In genomic region chr3:152961323-152961722, GRCh38 we compare ENCODE assay signal across 8 cellular contexts.
DNase-seq lines count a peak whose midpoint lies in the region; ATAC-seq and TF ChIP-seq lines count a peak whose summit lies in the region.

No MANE protein-coding gene starts in this region.

- no peaks in the 10 kb centered on the region for H3K27me3 ChIP-seq in body of pancreas

- peaks cover 13% of the 10 kb centered on the region for H3K4me1 ChIP-seq in body of pancreas

- peak; percentile 16 to 59 (median 32) for DNase-seq in body of pancreas
- peak; percentile 11 for DNase-seq in myocyte (ENCODE audit: low read depth)
- no peak for DNase-seq in posterior cingulate gyrus
- DNase-seq in activated effector memory CD4-positive, alpha-beta T cell treated with anti-CD3 and anti-CD28 coated beads, Interleukin-2, amount 50 U/mL, for 16 hours = no peak
- no peak for DNase-seq in NCI-H2107 treated with DMSO at 0.1 percent for 48 hours (lab: John Stamatoyannopoulos, UW; ENCODE audit: unreplicated experiment)

- intact Hi-C loops in body of pancreas (cut with DNase I) (no loop called here), posterior cingulate gyrus (cut with DNase I) (no loop called here)

- ATAC-seq in HG03520 (IDR thresholded peaks at IDR 0.05; ENCODE audit: unreplicated experiment) (peak; percentile 50), body of pancreas (peak; percentile 95), HG03457 (IDR thresholded peaks at IDR 0.05; ENCODE audit: unreplicated experiment) (no peak)

- TF ChIP-seq CTCF in GM12873 (IDR thresholded peaks at IDR 0.05; ENCODE audit: insufficient read depth, low read depth, low read length, missing control alignments) (peak; percentile 42), body of pancreas (IDR thresholded peaks at IDR 0.05) (peak in 6 of 7 experiments; percentile 31 to 67 (median 58))

- H3K36me3 ChIP-seq in body of pancreas (replicated peaks in 1 of 2; ENCODE audit: insufficient read depth in 1 of 2, low read depth in 2 of 2) = no peaks in the 10 kb centered on the region

- no peak overlapping the region for H3K27ac ChIP-seq in body of pancreas

- TF ChIP-seq POLR2A in body of pancreas (IDR thresholded peaks at IDR 0.05) = no peak

- no peaks in the 10 kb centered on the region for H3K9me3 ChIP-seq in body of pancreas

- no peak overlapping the region for H3K4me3 ChIP-seq in body of pancreas

- 12 to 13% methylated on average over 2 of the region's 2 CpGs for WGBS in body of pancreas, 2 donors

Comparison
In these comparisons a context has a peak if more than half of its experiments do, and no peak if none do; other contexts are left out.
1. DNase-seq: peak in body of pancreas (4 of 4) and myocyte (single experiment); none in posterior cingulate gyrus (0 of 10), activated effector memory CD4-positive, alpha-beta T cell treated with anti-CD3 and anti-CD28 coated beads, Interleukin-2, amount 50 U/mL, for 16 hours (single experiment) and NCI-H2107 treated with DMSO at 0.1 percent for 48 hours (single experiment).